ENCODE assay signal across 15 cellular contexts in genomic region chr2:174263989-174264388, GRCh38. TPM values are rescaled to one million over a fixed set of nuclear protein-coding genes. Genes with fewer than 3 reads are reported as not detected.
DNase-seq lines count a peak whose midpoint lies in the region; ATAC-seq and TF ChIP-seq lines count a peak whose summit lies in the region.
"Had no signal": no experiment of that assay in that cellular context is flagged by ENCODE, and none has a peak within 500 bp of the region (broad histone marks: within the 10 kb centered on the region; RNA-seq: fewer than 3 reads in every experiment).

No MANE protein-coding gene starts in this region.

- H2BK15ac ChIP-seq in IMR-90 (ENCODE audit: low read depth, low read length), result no peak overlapping the region

- dilution Hi-C loops in IMR-90 (cut with HindIII; ENCODE audit: low sequenced_read_pairs, unreplicated experiment), result no loop called here

- ATAC-seq in IMR-90 (ENCODE audit: low read depth) (no peak; the same call in 1 of the 2 replicates), HG03469 (IDR thresholded peaks at IDR 0.05; ENCODE audit: unreplicated experiment) (no peak), GM23338 (no peak)
- ATAC-seq: left lung had no signal

- no peaks in the 10 kb centered on the region for H3K9me2 ChIP-seq in GM23338 (ENCODE audit: insufficient read depth)

- H4K91ac ChIP-seq in IMR-90 (ENCODE audit: insufficient read depth, low read depth, low read length), result no peak overlapping the region

- H3K27ac ChIP-seq in IMR-90 (ENCODE audit: insufficient read depth, low read length) (no peak overlapping the region), WERI-Rb-1 (no peak overlapping the region), tibial nerve (no peak overlapping the region), GM23338 (ENCODE audit: low read depth) (no peak overlapping the region)
- H3K27ac ChIP-seq: adrenal gland, BLaER1, left lung, neutrophil had no signal

- peaks cover 7% of the 10 kb centered on the region for H3K27me3 Mint-ChIP-seq in GM23338 (ENCODE audit: insufficient read depth, low read depth, poor library complexity)

- H3K36me3 ChIP-seq in IMR-90 (ENCODE audit: control insufficient read depth, insufficient read depth, low read length) (no peaks in the 10 kb centered on the region), WERI-Rb-1 (no peaks in the 10 kb centered on the region), tibial nerve (no peaks in the 10 kb centered on the region), GM23338 (ENCODE audit: insufficient read depth) (no peaks in the 10 kb centered on the region)
- H3K36me3 ChIP-seq: adrenal gland, BLaER1, left lung, neutrophil had no signal

- TF ChIP-seq POLR2A in IMR-90 (IDR thresholded peaks at IDR 0.05; ENCODE audit: low read depth, low read length) (no peak), tibial nerve (IDR thresholded peaks at IDR 0.05) (no peak)

- H2BK5ac ChIP-seq in IMR-90 (ENCODE audit: low read depth, low read length, poor library complexity, severe bottlenecking), result no peak overlapping the region

- H3K79me1 ChIP-seq in IMR-90 (ENCODE audit: low read depth in 1 of 2, low read length in 2 of 2), result no peaks in the 10 kb centered on the region

- H2AK5ac ChIP-seq in IMR-90 (ENCODE audit: low read depth, low read length), result no peak overlapping the region

- peaks cover 26% of the 10 kb centered on the region for H3K4me1 Mint-ChIP-seq in GM23338

- no TSS peak for BruUV-seq in IMR-90 (replicated peaks; lab: Mats Ljungman, UMichigan)

- H2AFZ ChIP-seq in IMR-90 (replicated peaks; ENCODE audit: low read length, poor library complexity) (no peak overlapping the region), GM23338 (no peak overlapping the region)

- H3K36me3 Mint-ChIP-seq in GM23338 (ENCODE audit: low read depth), result no peaks in the 10 kb centered on the region

- no peak overlapping the region for H3K4me3 Mint-ChIP-seq in GM23338
- H3K4me3 Mint-ChIP-seq: T-helper 2 cell treated with Interferon-gamma antibody and Interleukin-4, amounts not matched to agents 5 μg/mL and 100 μg/mL, for 36 hours had no signal

- no peak for TF ChIP-seq EP300 in tibial nerve (IDR thresholded peaks at IDR 0.05)

- H3K4me2 ChIP-seq in IMR-90 (ENCODE audit: low read depth, low read length) (no peak overlapping the region), GM23338 (no peak overlapping the region)
- H3K4me2 ChIP-seq: BLaER1 had no signal

- 0 out of 2 replicates have a peak, but pooled peaks cover 2% of the 10 kb centered on the region for H3K9me1 ChIP-seq in IMR-90 (ENCODE audit: insufficient read depth, low read length)

- H3K9me3 ChIP-seq in IMR-90 (ENCODE audit: control insufficient read depth, insufficient read depth, low read length) (no peaks in the 10 kb centered on the region), WERI-Rb-1 (ENCODE audit: severe bottlenecking) (no peaks in the 10 kb centered on the region), tibial nerve (no peaks in the 10 kb centered on the region)
- H3K9me3 ChIP-seq: adrenal gland, BLaER1, left lung, neutrophil had no signal

- H2AK9ac ChIP-seq in IMR-90 (replicated peaks; ENCODE audit: low read depth, low read length, poor library complexity), result no peak overlapping the region

- H3K4me3 ChIP-seq in AG10803 (ENCODE audit: low read length), result no peak overlapping the region
- H3K4me3 ChIP-seq in IMR-90 (ENCODE audit: insufficient read depth, low read depth, low read length), result no peak overlapping the region
- H3K4me3 ChIP-seq in WERI-Rb-1 (ENCODE audit: low read depth, low read length), result no peak overlapping the region
- no peak overlapping the region for H3K4me3 ChIP-seq in tibial nerve
- H3K4me3 ChIP-seq in GM23338, result no peak overlapping the region
- H3K4me3 ChIP-seq: adrenal gland, BLaER1, left lung had no signal

- H3K23ac ChIP-seq in IMR-90 (ENCODE audit: low read depth, low read length), result no peak overlapping the region

- H4K8ac ChIP-seq in IMR-90 (ENCODE audit: low read depth in 2 of 2, low read length in 2 of 2), result no peak overlapping the region

- H3K14ac ChIP-seq in IMR-90 (replicated peaks; ENCODE audit: low read depth, low read length), result no peak overlapping the region

- no peaks in the 10 kb centered on the region for H4K20me1 ChIP-seq in IMR-90 (ENCODE audit: insufficient read depth, low read length)
- no peaks in the 10 kb centered on the region for H4K20me1 ChIP-seq in GM23338 (replicated peaks; ENCODE audit: insufficient read depth)
- H4K20me1 ChIP-seq: BLaER1 had no signal

- no peak overlapping the region for H2BK120ac ChIP-seq in IMR-90 (ENCODE audit: low read depth, low read length)

- in situ Hi-C loops in IMR-90 (cut with MboI; ENCODE audit: low sequenced_read_pairs), result no loop called here

- no peak overlapping the region for H3K27ac Mint-ChIP-seq in GM23338
- H3K27ac Mint-ChIP-seq: T-helper 2 cell treated with Interferon-gamma antibody and Interleukin-4, amounts not matched to agents 5 μg/mL and 100 μg/mL, for 36 hours had no signal

- H3K9ac ChIP-seq in IMR-90 (ENCODE audit: low read depth, low read length), result no peak overlapping the region
- H3K9ac ChIP-seq: BLaER1 had no signal

- H3K27me3 ChIP-seq in IMR-90 (ENCODE audit: control insufficient read depth, insufficient read depth, low read length) (peaks cover 12% of the 10 kb centered on the region), WERI-Rb-1 (ENCODE audit: insufficient read depth, low read depth, severe bottlenecking) (no peaks in the 10 kb centered on the region), tibial nerve (no peaks in the 10 kb centered on the region), GM23338 (ENCODE audit: insufficient read depth) (no peaks in the 10 kb centered on the region)
- H3K27me3 ChIP-seq: BLaER1 had no signal

- no peak overlapping the region for H2BK20ac ChIP-seq in IMR-90 (ENCODE audit: low read depth, low read length)

- H3K56ac ChIP-seq in IMR-90 (ENCODE audit: extremely low read depth, insufficient read depth, low read length), result no peak overlapping the region

- no peak for TF ChIP-seq RAD21 in IMR-90 (IDR thresholded peaks at IDR 0.05; ENCODE audit: low read length)

- no peak overlapping the region for H3K4ac ChIP-seq in IMR-90 (ENCODE audit: low read depth, low read length)

- CTCF ChIA-PET in IMR-90 (lab: Yijun Ruan, JAX), result no interaction called here

- WGBS in IMR-90 (ENCODE audit: extremely low coverage in 2 of 2, insufficient read length in 1 of 2), 2 experiments, result no CpG with 5 or more reads among the region's 3 CpGs
- 67% methylated on average over 3 of the region's 3 CpGs for WGBS in tibial nerve, 2 donors

- TF ChIP-seq CTCF in AG10803 (conservative IDR thresholded peaks at IDR 0.05; ENCODE audit: low read length), result no peak
- TF ChIP-seq CTCF in IMR-90 (conservative IDR thresholded peaks at IDR 0.05; ENCODE audit: low read depth, low read length), result no peak
- TF ChIP-seq CTCF in WERI-Rb-1 (IDR thresholded peaks at IDR 0.05; ENCODE audit: low read depth, low read length), result no peak
- TF ChIP-seq CTCF in tibial nerve (IDR thresholded peaks at IDR 0.05), result no peak
- TF ChIP-seq CTCF in GM23338 (conservative IDR thresholded peaks at IDR 0.05; ENCODE audit: low read depth in 2 of 2), result no peak

- H3K18ac ChIP-seq in IMR-90 (ENCODE audit: low read depth, low read length), result no peak overlapping the region

- POLR2A ChIA-PET in IMR-90 (lab: Charles Lee; ENCODE audit: unreplicated experiment), result no interaction called here

- H3K79me2 ChIP-seq in GM23338 (replicated peaks; ENCODE audit: insufficient read depth), result no peaks in the 10 kb centered on the region

- H3K9me3 Mint-ChIP-seq in GM23338, result no peaks in the 10 kb centered on the region
- H3K9me3 Mint-ChIP-seq: T-helper 2 cell treated with Interferon-gamma antibody and Interleukin-4, amounts not matched to agents 5 μg/mL and 100 μg/mL, for 36 hours had no signal

- H4K5ac ChIP-seq in IMR-90 (ENCODE audit: low read depth, low read length), result no peak overlapping the region

- DNase-seq in AG10803 (ENCODE audit: low read depth) (peak; percentile 58), IMR-90 (peak; percentile 83), WERI-Rb-1 (peak; percentile 54), glomerular visceral epithelial cell (ENCODE audit: extremely low spot score) (peak; percentile 86), tibial nerve (ENCODE audit: low spot score in 2 of 2) (no peak), GM23338 (ENCODE audit: low spot score) (no peak)
- no peak for DNase-seq in activated naive CD4-positive, alpha-beta T cell treated with Interleukin-2 at 50 U/mL for 16 hours
- DNase-seq: left lung; NCI-H1105 treated with DMSO at 0.1 percent for 48 hours; stimulated activated naive CD4-positive, alpha-beta T cell had no signal

- intact Hi-C loops in IMR-90 (cut with micrococcal nuclease), result no loop called here

- H3K4me1 ChIP-seq in IMR-90 (ENCODE audit: control insufficient read depth, insufficient read depth, low read length) (no peaks in the 10 kb centered on the region), tibial nerve (no peaks in the 10 kb centered on the region), GM23338 (ENCODE audit: insufficient read depth) (peaks cover 32% of the 10 kb centered on the region)
- H3K4me1 ChIP-seq: adrenal gland, BLaER1, left lung had no signal

- no peaks in the 10 kb centered on the region for H3F3A ChIP-seq in GM23338 (replicated peaks; ENCODE audit: low read depth)

TF ChIP-seq in IMR-90, 13 proteins besides CTCF, POLR2A, EP300 and RAD21 (continues in another document):
- TF ChIP-seq MAZ (IDR thresholded peaks at IDR 0.05; ENCODE audit: borderline replicate concordance, low read depth, low read length) (no peak), MAFK (IDR thresholded peaks at IDR 0.05; ENCODE audit: low read depth, low read length) (no peak), CEBPB (IDR thresholded peaks at IDR 0.05; ENCODE audit: low read depth, low read length) (peak; percentile 78), SMC3 (IDR thresholded peaks at IDR 0.05; ENCODE audit: low read depth, low read length) (no peak)

RNA-seq across cellular contexts. Expression of gene OLA1, which starts 15.7 kb away (rescaled TPM):
- total RNA-seq in IMR-90 (2012; rRNA removed) (54.7 and 118 TPM in 2 replicates), tibial nerve (10 to 100 TPM; 32.0 to 69.0 (median 45.5) TPM)
- polyA plus RNA-seq in IMR-90 (2012; rRNA removed) (56.2 and 71.2 TPM in 2 replicates), GM23338 (2016; fragmentation: Nextera tagmentation; extraction: Ambion mirVana) (190 and 242 TPM in 2 replicates)
- 4.4 and 10.0 TPM in 2 replicates for polyA plus RNA-seq in IMR-90 (2012; cell fraction: cytosol; rRNA removed)
- 1.4 and 28.2 TPM in 2 replicates for polyA plus RNA-seq in IMR-90 (2012; cell fraction: nucleus; rRNA removed; ENCODE audit: low replicate concordance)
- total RNA-seq in GM23338 (2014; rRNA removed; shearing (Covaris generic)), result 104 and 114 TPM in 2 replicates

Comparison
In these comparisons a context has a peak if more than half of its experiments do, and no peak if none do; other contexts are left out.
1. DNase-seq: peak in AG10803 (single experiment), IMR-90 (single experiment), WERI-Rb-1 (single experiment) and glomerular visceral epithelial cell (single experiment); none in tibial nerve (0 of 2), GM23338 (single experiment) and activated naive CD4-positive, alpha-beta T cell treated with Interleukin-2 at 50 U/mL for 16 hours (single experiment).